ENCODE assay signal across 9 cellular contexts in genomic region chr17:3796110-3796821, GRCh38. TPM values are rescaled to one million over a fixed set of nuclear protein-coding genes. Genes with fewer than 3 reads are reported as not detected.
A peak's percentile ranks its signal among the peaks of the same experiment; 100 is the strongest.
DNase-seq lines count a peak whose midpoint lies in the region; ATAC-seq and TF ChIP-seq lines count a peak whose summit lies in the region.
"Had no signal": no experiment of that assay in that cellular context is flagged by ENCODE, and none has a peak within 500 bp of the region (broad histone marks: within the 10 kb centered on the region; RNA-seq: fewer than 3 reads in every experiment).

No MANE protein-coding gene starts in this region.

- H3F3A ChIP-seq in GM23338 (replicated peaks; ENCODE audit: low read depth) = no peaks in the 10 kb centered on the region

- in situ Hi-C loops in G401 (cut with HindIII; ENCODE audit: low sequenced_read_pairs) = no loop called here

- H3K79me2 ChIP-seq in GM23338 (replicated peaks; ENCODE audit: insufficient read depth) = no peaks in the 10 kb centered on the region

- H3K4me1 ChIP-seq in GM23338 (ENCODE audit: insufficient read depth) = no peaks in the 10 kb centered on the region

- H3K4me3 ChIP-seq in GM23338 = no peak overlapping the region
- H3K4me3 ChIP-seq in MG63 = no peak overlapping the region
- H3K4me3 ChIP-seq: adrenal gland had no signal

- H3K36me3 ChIP-seq in GM23338 (ENCODE audit: insufficient read depth) = no peaks in the 10 kb centered on the region
- no peaks in the 10 kb centered on the region for H3K36me3 ChIP-seq in MG63
- H3K36me3 ChIP-seq: adrenal gland had no signal

- H3K4me3 Mint-ChIP-seq in GM23338 (no peak overlapping the region), chondrocyte (ENCODE audit: unreplicated experiment) (no peak overlapping the region)

- peak overlapping the region; percentile 28; the same call in 1 of the 2 replicates for H3K27ac Mint-ChIP-seq in GM23338
- peak overlapping the region; percentile 51 for H3K27ac Mint-ChIP-seq in chondrocyte (ENCODE audit: unreplicated experiment)

- H3K9me3 Mint-ChIP-seq in GM23338 (no peaks in the 10 kb centered on the region), chondrocyte (ENCODE audit: low read depth) (no peaks in the 10 kb centered on the region)

- no peak overlapping the region for H2AFZ ChIP-seq in GM23338

- H3K36me3 Mint-ChIP-seq in GM23338 (ENCODE audit: low read depth) (no peaks in the 10 kb centered on the region; the same call in 2 of the 3 replicates), chondrocyte (ENCODE audit: low read depth) (no peaks in the 10 kb centered on the region)

- no peaks in the 10 kb centered on the region for H3K27me3 ChIP-seq in GM23338 (ENCODE audit: insufficient read depth)
- no peaks in the 10 kb centered on the region for H3K27me3 ChIP-seq in MG63
- H3K27me3 ChIP-seq: adrenal gland had no signal

- peak; percentile 64 for DNase-seq in G401 (ENCODE audit: low spot score)
- no peak for DNase-seq in GM23338 (ENCODE audit: low spot score)
- DNase-seq in T-helper 22 cell (ENCODE audit: low read depth) = peak; percentile 83
- no peak for DNase-seq in chondrocyte (ENCODE audit: low spot score)
- DNase-seq in stimulated activated CD8-positive, alpha-beta memory T cell treated with anti-CD3 and anti-CD28 coated beads, Interleukin-7, amount 100 ng/mL, for 24 hours (ENCODE audit: low read depth) = peak; percentile 73
- no peak for DNase-seq in MG63
- no peak for DNase-seq in EL

- ATAC-seq in GM23338 = no peak
- ATAC-seq in GM21717 (IDR thresholded peaks at IDR 0.05; ENCODE audit: unreplicated experiment) = no peak

- H3K4me2 ChIP-seq in GM23338 = no peak overlapping the region

- H3K27me3 Mint-ChIP-seq in GM23338 (ENCODE audit: insufficient read depth, low read depth, poor library complexity) (peaks cover 8% of the 10 kb centered on the region), chondrocyte (ENCODE audit: low read depth) (no peaks in the 10 kb centered on the region)

- peaks cover 7% of the 10 kb centered on the region; the same call in 2 of the 3 replicates for H3K4me1 Mint-ChIP-seq in GM23338
- peaks cover 44% of the 10 kb centered on the region for H3K4me1 Mint-ChIP-seq in chondrocyte (ENCODE audit: low read depth)

- H3K9me2 ChIP-seq in GM23338 (ENCODE audit: insufficient read depth) = no peaks in the 10 kb centered on the region

- TF ChIP-seq CTCF in GM23338 (conservative IDR thresholded peaks at IDR 0.05; ENCODE audit: low read depth in 2 of 2) (no peak), chondrocyte (IDR thresholded peaks at IDR 0.05) (no peak)

- H3K27ac ChIP-seq in GM23338 (ENCODE audit: low read depth) = no peak overlapping the region
- H3K27ac ChIP-seq: adrenal gland had no signal

- H4K20me1 ChIP-seq in GM23338 (replicated peaks; ENCODE audit: insufficient read depth) = no peaks in the 10 kb centered on the region

- H3K9me3 ChIP-seq in MG63 = no peaks in the 10 kb centered on the region
- H3K9me3 ChIP-seq: adrenal gland had no signal

TF ChIP-seq in GM23338, 12 proteins besides CTCF, POLR2A, EP300 and RAD21 (continues in another document):
- no peak for TF ChIP-seq ZNF462 (CRISPR knock-in tag; IDR thresholded peaks at IDR 0.05)
- no peak for TF ChIP-seq ZNF331 (CRISPR knock-in tag; IDR thresholded peaks at IDR 0.05; ENCODE audit: low read depth)
- no peak for TF ChIP-seq POLR2AphosphoS5 (IDR thresholded peaks at IDR 0.05; ENCODE audit: low read depth)
- no peak for TF ChIP-seq ZNF114 (CRISPR knock-in tag; IDR thresholded peaks at IDR 0.05)
- no peak for TF ChIP-seq JUNB (IDR thresholded peaks at IDR 0.05; ENCODE audit: unreplicated experiment)

RNA-seq across cellular contexts. Expression of gene ITGAE, which starts 4.7 kb away (rescaled TPM):
- 24.7 and 29.6 TPM in 2 replicates for total RNA-seq in G401 (2014; rRNA removed; shearing (Covaris generic))
- total RNA-seq in GM23338 (2014; rRNA removed; shearing (Covaris generic)) = 7.9 and 11.7 TPM in 2 replicates
- 40.3 and 44.9 TPM in 2 replicates for polyA plus RNA-seq in GM23338 (2016; fragmentation: Nextera tagmentation; extraction: Ambion mirVana)
- 25.8 to 29.1 TPM (median 28.3 TPM) in 3 replicates for total RNA-seq in chondrocyte
- total RNA-seq in MG63 (2014; rRNA removed; shearing (Covaris generic); ENCODE audit: low replicate concordance) = 8.4 and 16.9 TPM in 2 replicates

RNA-seq across cellular contexts. Expression of gene NCBP3, which starts 49.8 kb away (rescaled TPM):
- 12.9 and 39.6 TPM in 2 replicates for total RNA-seq in G401 (2014; rRNA removed; shearing (Covaris generic))
- total RNA-seq in GM23338 (2014; rRNA removed; shearing (Covaris generic)) = 34.6 and 42.8 TPM in 2 replicates
- 28.1 and 35.5 TPM in 2 replicates for polyA plus RNA-seq in GM23338 (2016; fragmentation: Nextera tagmentation; extraction: Ambion mirVana)
- total RNA-seq in chondrocyte = 31.3 to 34.8 TPM (median 33.7 TPM) in 3 replicates
- 6.6 and 10.2 TPM in 2 replicates for total RNA-seq in MG63 (2014; rRNA removed; shearing (Covaris generic); ENCODE audit: low replicate concordance)

Comparison
In these comparisons a context has a peak if more than half of its experiments do, and no peak if none do; other contexts are left out.
1. DNase-seq: peak in G401 (single experiment), T-helper 22 cell (single experiment) and stimulated activated CD8-positive, alpha-beta memory T cell treated with anti-CD3 and anti-CD28 coated beads, Interleukin-7, amount 100 ng/mL, for 24 hours (single experiment); none in GM23338 (single experiment), chondrocyte (single experiment), MG63 (single experiment) and EL (single experiment).